ENCODE assay signal across 27 cellular contexts in genomic region chr18:79382681-79383387, GRCh38. TPM values are rescaled to one million over a fixed set of nuclear protein-coding genes. Genes with fewer than 3 reads are reported as not detected.
DNase-seq lines count a peak whose midpoint lies in the region; ATAC-seq and TF ChIP-seq lines count a peak whose summit lies in the region.
"Had no signal": no experiment of that assay in that cellular context is flagged by ENCODE, and none has a peak within 500 bp of the region (broad histone marks: within the 10 kb centered on the region; RNA-seq: fewer than 3 reads in every experiment).

No MANE protein-coding gene starts in this region.

- intact Hi-C loops in Panc1 (cut with micrococcal nuclease; ENCODE audit: unreplicated experiment) = no loop called here
- intact Hi-C loops in spleen (cut with DNase I; ENCODE audit: low total_unique reads) = loop anchor here (5.0 kb wide), 1 partner anchor 149 kb away; no protein-coding TSS in a partner anchor

- no peaks in the 10 kb centered on the region for H3K36me3 ChIP-seq in Panc1 (ENCODE audit: control insufficient read depth, insufficient read depth, low read length)
- peaks cover 0 to 20% (median 2%) of the 10 kb centered on the region in 6 donors for H3K36me3 ChIP-seq in spleen
- H3K36me3 ChIP-seq: MG63, SJCRH30 had no signal

- H3K27ac ChIP-seq in Panc1 (ENCODE audit: low read length) (no peak overlapping the region), spleen (no peak overlapping the region)
- H3K27ac ChIP-seq: A549, lower lobe of right lung, SJCRH30, vagina had no signal

- no peak for TF ChIP-seq POLR2A in spleen (IDR thresholded peaks at IDR 0.05)

- 82 to 86% (median 85%) methylated on average over 22 to 27 of the region's 27 CpGs for WGBS in spleen, 5 donors

- H3K4me1 Mint-ChIP-seq in T-cell = peaks cover 8 to 13% (median 9%) of the 10 kb centered on the region in 3 donors

- H3K27ac Mint-ChIP-seq in T-cell = no peak overlapping the region
- H3K27ac Mint-ChIP-seq: activated CD4-positive, alpha-beta T cell treated with anti-CD3 and anti-CD28 coated beads, Interleukin-2, amount 10 ng/mL, durations not matched to agents 7 days and 5 days; activated CD8-positive, alpha-beta memory T cell treated with anti-CD3 and anti-CD28 coated beads, Interleukin-2, amount 10 ng/mL, durations not matched to agents 7 days and 5 days; CD4-positive, CD25-positive, alpha-beta regulatory T cell; effector memory CD8-positive, alpha-beta T cell had no signal

- peak; percentile 22 for DNase-seq in activated CD4-positive, CD25-positive, alpha-beta regulatory T cell treated with anti-CD3 and anti-CD28 coated beads, Interleukin-2, amount 50 U/mL, for 72 hours
- DNase-seq in activated CD4-positive, CD25-positive, alpha-beta regulatory T cell (lab: John Stamatoyannopoulos, UW) = no peak
- DNase-seq in Panc1 (ENCODE audit: low read depth, low spot score) = no peak
- DNase-seq in left lobe of liver (ENCODE audit: low spot score) = peak; percentile 45
- peak; percentile 77 for DNase-seq in spleen
- DNase-seq in T-cell = no peak
- no peak for DNase-seq in NCI-H1694 (lab: John Stamatoyannopoulos, UW)
- DNase-seq: activated CD4-positive, alpha-beta T cell treated with anti-CD3 and anti-CD28 coated beads, Interleukin-2, amount 10 ng/mL, durations not matched to agents 7 days and 5 days; activated CD8-positive, alpha-beta memory T cell treated with anti-CD3 and anti-CD28 coated beads, Interleukin-2, amount 10 ng/mL, durations not matched to agents 7 days and 5 days; activated naive CD4-positive, alpha-beta T cell treated with Interleukin-2 at 50 U/mL for 16 hours; activated T-cell treated with anti-CD3 and anti-CD28 coated beads, Interleukin-2, amount 50 U/mL, for 48 hours; caudate nucleus; CD4-positive, CD25-positive, alpha-beta regulatory T cell; effector memory CD8-positive, alpha-beta T cell; GOT3; KG1; lower lobe of right lung; MG63; NCI-H2029 treated with DMSO at 0.1 percent for 48 hours; SJCRH30; stimulated activated CD4-positive, alpha-beta T cell treated with anti-CD3 and anti-CD28 coated beads, Interleukin-1b, Interleukin-23, amount 100 ng/mL, for 48 hours; stimulated activated naive CD8-positive, alpha-beta T cell treated with anti-CD3 and anti-CD28 coated beads, Interleukin-15, Interleukin-2, amounts not matched to agents 100 U/mL and 50 U/mL, for 24 hours had no signal

- no peak overlapping the region for H3K4me3 Mint-ChIP-seq in T-cell
- H3K4me3 Mint-ChIP-seq: activated CD4-positive, alpha-beta T cell treated with anti-CD3 and anti-CD28 coated beads, Interleukin-2, amount 10 ng/mL, durations not matched to agents 7 days and 5 days; activated CD8-positive, alpha-beta memory T cell treated with anti-CD3 and anti-CD28 coated beads, Interleukin-2, amount 10 ng/mL, durations not matched to agents 7 days and 5 days; CD4-positive, CD25-positive, alpha-beta regulatory T cell; effector memory CD8-positive, alpha-beta T cell; natural killer cell treated with Interleukin-12 subunit alpha and Interleukin-12 subunit beta and Interleukin-15 and Interleukin-18, amount 100 ng/mL, for 72 hours had no signal

- H3K27me3 Mint-ChIP-seq in T-cell = no peaks in the 10 kb centered on the region

- CTCF ChIA-PET in Panc1 (lab: Charles Lee) (interaction anchor here (1.0 kb wide), 1 partner anchor 259 kb away, joined by 3 read pairs; no protein-coding TSS in a partner anchor), T-cell (lab: Charles Lee) (interaction anchor here in 1 of 2 donors (0.6 to 1.2 kb wide), 2 partner anchors 11 to 262 kb away, joined by 3 to 5 read pairs; no protein-coding TSS in a partner anchor)

- ATAC-seq in Panc1 (peak; percentile 2; the same call in 1 of the 2 replicates), left lobe of liver (no peak), T-cell (replicated peaks in 1 of 4) (no peak), HG03139 (IDR thresholded peaks at IDR 0.05; ENCODE audit: unreplicated experiment) (no peak)
- ATAC-seq: A549; activated CD8-positive, alpha-beta memory T cell treated with anti-CD3 and anti-CD28 coated beads, Interleukin-2, amount 10 ng/mL, durations not matched to agents 7 days and 5 days; effector memory CD8-positive, alpha-beta T cell; lower lobe of right lung; natural killer cell treated with Interleukin-12 subunit alpha and Interleukin-12 subunit beta and Interleukin-15 and Interleukin-18, amount 100 ng/mL, for 72 hours; stimulated activated naive CD8-positive, alpha-beta T cell treated with anti-CD3 and anti-CD28 coated beads, Interleukin-15, Interleukin-2, amounts not matched to agents 100 U/mL and 50 U/mL, for 24 hours had no signal

- TF ChIP-seq CTCF in Panc1 (IDR thresholded peaks at IDR 0.05) = no peak
- no peak for TF ChIP-seq CTCF in spleen (IDR thresholded peaks at IDR 0.05 in 8 of 11, conservative IDR thresholded peaks at IDR 0.05 in 3 of 11)

- POLR2A ChIA-PET in Panc1 (lab: Charles Lee) (no interaction called here), T-cell (lab: Charles Lee) (no interaction called here)

- H3K36me3 Mint-ChIP-seq in T-cell = peaks cover 9% of the 10 kb centered on the region
- H3K36me3 Mint-ChIP-seq: activated CD8-positive, alpha-beta memory T cell treated with anti-CD3 and anti-CD28 coated beads, Interleukin-2, amount 10 ng/mL, durations not matched to agents 7 days and 5 days had no signal

- no peaks in the 10 kb centered on the region; the same call in 1 of the 2 replicates for H3K4me1 ChIP-seq in Panc1 (ENCODE audit: control insufficient read depth, insufficient read depth, low read length)
- peaks cover 6 to 35% (median 11%) of the 10 kb centered on the region in 6 donors for H3K4me1 ChIP-seq in spleen
- H3K4me1 ChIP-seq: A549 had no signal

- H3K9me3 Mint-ChIP-seq in T-cell = no peaks in the 10 kb centered on the region
- H3K9me3 Mint-ChIP-seq: activated CD4-positive, alpha-beta T cell treated with anti-CD3 and anti-CD28 coated beads, Interleukin-2, amount 10 ng/mL, durations not matched to agents 7 days and 5 days; CD4-positive, CD25-positive, alpha-beta regulatory T cell; effector memory CD8-positive, alpha-beta T cell; natural killer cell treated with Interleukin-12 subunit alpha and Interleukin-12 subunit beta and Interleukin-15 and Interleukin-18, amount 100 ng/mL, for 72 hours had no signal

- in situ Hi-C loops in Panc1 (cut with HindIII; ENCODE audit: low pct_unique_long_range_greater_than_20kb, low sequenced_read_pairs) = no loop called here

- H3K9me3 ChIP-seq in Panc1 (ENCODE audit: control insufficient read depth, insufficient read depth, low read depth, low read length) (no peaks in the 10 kb centered on the region), spleen (no peaks in the 10 kb centered on the region)
- H3K9me3 ChIP-seq: A549, lower lobe of right lung, MG63, SJCRH30, vagina had no signal

- no peaks in the 10 kb centered on the region; the same call in 1 of the 2 replicates for H3K27me3 ChIP-seq in Panc1 (ENCODE audit: control insufficient read depth, insufficient read depth, low read length)
- H3K27me3 ChIP-seq in spleen (replicated peaks in 1 of 7) = peaks cover 0 to 22% (median 0%) of the 10 kb centered on the region in 7 donors
- H3K27me3 ChIP-seq: MG63, SJCRH30, vagina had no signal

- H3K4me3 ChIP-seq in Panc1 (ENCODE audit: low read depth in 2 of 2, low read length in 2 of 2) (no peak overlapping the region), spleen (no peak overlapping the region)
- H3K4me3 ChIP-seq: A549, lower lobe of right lung, MG63, SJCRH30, smooth muscle cell, vagina had no signal

- BruUV-seq in Panc1 (replicated peaks; lab: Mats Ljungman, UMichigan) = no TSS peak

RNA-seq across cellular contexts. Expression of gene NFATC1, which starts 12.9 kb away (rescaled TPM):
- total RNA-seq in Panc1 (2021; ENCODE audit: unreplicated experiment) = 30.8 TPM
- polyA plus RNA-seq in Panc1 (2012; ENCODE audit: insufficient read length) = 38.3 TPM
- total RNA-seq in left lobe of liver = 4.5 TPM
- total RNA-seq in spleen = 10 to 100 TPM; 38.6 to 64.9 (median 56.1) TPM
- polyA plus RNA-seq in spleen = 10 to 100 TPM; 20.7 to 36.4 (median 30.0) TPM
- 100 to 1,000 TPM in 1 of 5 donors, 10 to 100 TPM in 4; 58.1 to 108 (median 66.0) TPM for total RNA-seq in T-cell

Comparison
In these comparisons a context has a peak if more than half of its experiments do, and no peak if none do; other contexts are left out.
1. DNase-seq: peak in activated CD4-positive, CD25-positive, alpha-beta regulatory T cell treated with anti-CD3 and anti-CD28 coated beads, Interleukin-2, amount 50 U/mL, for 72 hours (single experiment), left lobe of liver (single experiment) and spleen (single experiment); none in activated CD4-positive, CD25-positive, alpha-beta regulatory T cell (0 of 4), Panc1 (single experiment), T-cell (0 of 34) and NCI-H1694 (single experiment).